1 cellular context compared by ENCODE assay signal in the genomic region with DNA sequence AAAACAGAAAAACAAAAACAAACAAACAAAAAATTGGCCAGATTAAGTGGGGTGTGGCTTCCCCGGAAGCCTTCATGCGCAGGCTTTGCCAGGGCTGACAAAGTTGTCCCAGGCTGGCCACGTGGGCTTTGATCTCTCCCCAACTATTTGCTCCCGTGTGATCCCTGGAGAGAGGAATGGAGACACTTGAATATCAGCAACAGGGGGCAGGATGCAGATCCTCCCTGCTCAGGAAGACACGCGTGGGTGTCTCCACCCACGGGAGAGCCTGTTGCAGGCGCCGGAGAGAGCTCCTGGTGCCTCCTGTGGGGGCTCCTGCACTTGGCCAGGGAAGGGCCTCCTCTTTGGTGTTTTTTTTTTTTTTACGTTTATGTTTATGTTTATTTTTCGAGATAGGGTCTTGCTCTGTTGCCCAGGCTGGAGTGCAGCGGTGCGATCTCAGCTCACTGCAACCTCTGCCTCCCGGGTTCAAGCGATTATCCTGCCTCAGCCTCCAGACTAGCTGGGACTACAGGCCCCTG.
TF ChIP-seq lines count a peak whose summit lies in the region.

No MANE protein-coding gene starts in this region.

TF ChIP-seq in IMR-90, 13 proteins besides CTCF, POLR2A, EP300 and RAD21:
- TF ChIP-seq MXI1 (IDR thresholded peaks at IDR 0.05; ENCODE audit: borderline replicate concordance, low read depth, low read length) (no peak), SMC3 (IDR thresholded peaks at IDR 0.05; ENCODE audit: low read depth, low read length) (no peak), MAFK (IDR thresholded peaks at IDR 0.05; ENCODE audit: low read depth, low read length) (no peak), RFX5 (IDR thresholded peaks at IDR 0.05; ENCODE audit: low read depth, low read length) (no peak), FOS (IDR thresholded peaks at IDR 0.05; ENCODE audit: low read depth, low read length) (no peak), BHLHE40 (IDR thresholded peaks at IDR 0.05; ENCODE audit: low read depth, low read length) (no peak), NFE2L2 (IDR thresholded peaks at IDR 0.05; ENCODE audit: low read depth, low read length) (no peak), CEBPB (IDR thresholded peaks at IDR 0.05; ENCODE audit: low read depth, low read length) (no peak), CHD1 (IDR thresholded peaks at IDR 0.05; ENCODE audit: low read depth, low read length) (no peak), MAZ (IDR thresholded peaks at IDR 0.05; ENCODE audit: borderline replicate concordance, low read depth, low read length) (no peak), RCOR1 (IDR thresholded peaks at IDR 0.05; ENCODE audit: insufficient replicate concordance, low read length) (no peak)
- TF ChIP-seq, protein P1, sequence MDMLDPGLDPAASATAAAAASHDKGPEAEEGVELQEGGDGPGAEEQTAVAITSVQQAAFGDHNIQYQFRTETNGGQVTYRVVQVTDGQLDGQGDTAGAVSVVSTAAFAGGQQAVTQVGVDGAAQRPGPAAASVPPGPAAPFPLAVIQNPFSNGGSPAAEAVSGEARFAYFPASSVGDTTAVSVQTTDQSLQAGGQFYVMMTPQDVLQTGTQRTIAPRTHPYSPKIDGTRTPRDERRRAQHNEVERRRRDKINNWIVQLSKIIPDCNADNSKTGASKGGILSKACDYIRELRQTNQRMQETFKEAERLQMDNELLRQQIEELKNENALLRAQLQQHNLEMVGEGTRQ (IDR thresholded peaks at IDR 0.05; ENCODE audit: low read depth, low read length): no peak
- TF ChIP-seq, protein P2, sequence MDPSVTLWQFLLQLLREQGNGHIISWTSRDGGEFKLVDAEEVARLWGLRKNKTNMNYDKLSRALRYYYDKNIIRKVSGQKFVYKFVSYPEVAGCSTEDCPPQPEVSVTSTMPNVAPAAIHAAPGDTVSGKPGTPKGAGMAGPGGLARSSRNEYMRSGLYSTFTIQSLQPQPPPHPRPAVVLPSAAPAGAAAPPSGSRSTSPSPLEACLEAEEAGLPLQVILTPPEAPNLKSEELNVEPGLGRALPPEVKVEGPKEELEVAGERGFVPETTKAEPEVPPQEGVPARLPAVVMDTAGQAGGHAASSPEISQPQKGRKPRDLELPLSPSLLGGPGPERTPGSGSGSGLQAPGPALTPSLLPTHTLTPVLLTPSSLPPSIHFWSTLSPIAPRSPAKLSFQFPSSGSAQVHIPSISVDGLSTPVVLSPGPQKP (IDR thresholded peaks at IDR 0.05; ENCODE audit: borderline replicate concordance, low read depth, low read length): no peak
